In the genomic region with DNA sequence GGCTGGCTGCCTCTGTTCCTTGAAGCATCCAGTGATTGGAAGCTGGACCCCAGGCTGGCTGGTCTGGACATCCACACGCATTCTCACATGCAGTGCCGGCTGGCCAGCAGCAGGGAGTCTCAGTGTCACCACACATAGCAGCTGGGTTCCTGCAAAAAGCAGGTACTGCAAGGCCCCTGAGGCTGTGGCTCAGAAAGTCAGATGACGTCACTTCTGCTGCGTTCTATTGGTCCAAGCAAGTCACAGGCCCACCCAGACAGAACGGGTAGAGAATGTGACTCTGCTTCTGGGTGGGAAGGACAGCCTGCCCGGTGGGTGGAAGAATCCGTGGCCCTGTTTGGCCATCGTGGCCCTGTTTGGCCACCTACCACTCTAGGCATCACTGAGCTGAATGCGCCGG, we compare ENCODE assay signal across 29 cellular contexts. TPM values are rescaled to one million over a fixed set of nuclear protein-coding genes. Genes with fewer than 3 reads are reported as not detected.
DNase-seq lines count a peak whose midpoint lies in the region; ATAC-seq and TF ChIP-seq lines count a peak whose summit lies in the region.
"Had no signal": no experiment of that assay in that cellular context is flagged by ENCODE, and none has a peak within 500 bp of the region (broad histone marks: within the 10 kb centered on the region; RNA-seq: fewer than 3 reads in every experiment).

No MANE protein-coding gene starts in this region.

- POLR2A ChIA-PET in HEK293T (lab: Yijun Ruan, JAX) (no interaction called here), WTC11 (lab: Charles Lee) (no interaction called here)

- H3K36me3 ChIP-seq in heart left ventricle, result no peaks in the 10 kb centered on the region
- H3K36me3 ChIP-seq: adrenal gland, gastroesophageal sphincter, tibial nerve had no signal

- intact Hi-C loops in heart left ventricle (cut with DNase I), result no loop called here

- H3K27me3 Mint-ChIP-seq in WTC11 (ENCODE audit: low read depth), result no peaks in the 10 kb centered on the region; the same call in 1 of the 2 replicates
- H3K27me3 Mint-ChIP-seq: activated CD4-positive, alpha-beta T cell treated with anti-CD3 and anti-CD28 coated beads for 36 hours; activated T-helper 17 cell treated with anti-CD3 and anti-CD28 coated beads, Interleukin-2, amount 50 U/mL, for 72 hours had no signal

- DNase-seq in HEK293T (ENCODE audit: extremely low spot score) (peak; percentile 12), WTC11 (ENCODE audit: low spot score) (peak; percentile 13), islet precursor cell (peak; percentile 89), coronary artery (ENCODE audit: low spot score) (no peak), heart left ventricle (no peak), NCI-H1694 (lab: John Stamatoyannopoulos, UW) (no peak), hepatic stellate cell (ENCODE audit: low spot score) (no peak)
- DNase-seq: activated CD4-positive, alpha-beta T cell treated with anti-CD3 and anti-CD28 coated beads for 36 hours; activated naive CD4-positive, alpha-beta T cell treated with anti-CD3 and anti-CD28 coated beads, Interleukin-2, amount 10 ng/mL, durations not matched to agents 7 days and 5 days; body of pancreas; GDM1; GOT3; Kasumi-1; midbrain; natural killer cell; NCI-H1417 treated with DMSO at 0.1 percent for 48 hours; occipital lobe; psoas muscle; Right ventricle myocardium superior; stimulated activated CD4-positive, alpha-beta T cell treated with anti-CD3 and anti-CD28 coated beads, Interleukin-4, amount 100 ng/mL, for 4 hours had no signal

- H3K4me1 Mint-ChIP-seq in WTC11, result peaks cover 9% of the 10 kb centered on the region

- ATAC-seq in WTC11, result peak; percentile 32; the same call in 1 of the 2 replicates
- no peak for ATAC-seq in heart left ventricle
- ATAC-seq: activated CD4-positive, alpha-beta T cell treated with anti-CD3 and anti-CD28 coated beads for 36 hours; activated T-helper 17 cell treated with anti-CD3 and anti-CD28 coated beads, Interleukin-2, amount 50 U/mL, for 72 hours; body of pancreas; gastroesophageal sphincter; psoas muscle; stimulated activated effector memory CD8-positive, alpha-beta T cell treated with anti-CD3 and anti-CD28 coated beads, Interleukin-12 subunit alpha, Interleukin-12 subunit beta, amount 100 ng/mL, for 72 hours had no signal

- H3K27me3 ChIP-seq in heart left ventricle, result peaks cover 0 to 33% (median 2%) of the 10 kb centered on the region in 9 donors
- H3K27me3 ChIP-seq: body of pancreas, tibial nerve had no signal

- H3K4me1 ChIP-seq in heart left ventricle, result no peaks in the 10 kb centered on the region
- H3K4me1 ChIP-seq: adrenal gland, body of pancreas, gastroesophageal sphincter, psoas muscle, tibial nerve had no signal

- no peak overlapping the region for H3K4me3 Mint-ChIP-seq in WTC11
- H3K4me3 Mint-ChIP-seq: activated CD4-positive, alpha-beta T cell treated with anti-CD3 and anti-CD28 coated beads for 36 hours; activated naive CD4-positive, alpha-beta T cell treated with anti-CD3 and anti-CD28 coated beads, Interleukin-2, amount 10 ng/mL, durations not matched to agents 7 days and 5 days; activated T-helper 17 cell treated with anti-CD3 and anti-CD28 coated beads, Interleukin-2, amount 50 U/mL, for 72 hours; natural killer cell; stimulated activated effector memory CD8-positive, alpha-beta T cell treated with anti-CD3 and anti-CD28 coated beads, Interleukin-12 subunit alpha, Interleukin-12 subunit beta, amount 100 ng/mL, for 72 hours; T-helper 2 cell treated with Interferon-gamma antibody and Interleukin-4, amounts not matched to agents 5 μg/mL and 100 μg/mL, for 36 hours had no signal

- no peak overlapping the region for H3K4me3 ChIP-seq in coronary artery
- H3K4me3 ChIP-seq in heart left ventricle, result no peak overlapping the region
- H3K4me3 ChIP-seq: adrenal gland, body of pancreas, gastroesophageal sphincter, psoas muscle, tibial nerve had no signal

- peaks cover 2% of the 10 kb centered on the region; the same call in 1 of the 2 replicates for H3K36me3 Mint-ChIP-seq in WTC11
- H3K36me3 Mint-ChIP-seq: natural killer cell had no signal

- CTCF ChIA-PET in HEK293T (lab: Yijun Ruan, JAX), result no interaction called here
- CTCF ChIA-PET in WTC11 (lab: Charles Lee), result no interaction called here

- no peak for TF ChIP-seq POLR2A in heart left ventricle (IDR thresholded peaks at IDR 0.05)

- no peak for TF ChIP-seq CTCF in WTC11 (IDR thresholded peaks at IDR 0.05)
- no peak for TF ChIP-seq CTCF in coronary artery (IDR thresholded peaks at IDR 0.05)
- TF ChIP-seq CTCF in heart left ventricle (IDR thresholded peaks at IDR 0.05), result no peak

- H3K9me3 ChIP-seq in heart left ventricle, result no peaks in the 10 kb centered on the region
- H3K9me3 ChIP-seq: adrenal gland, body of pancreas, gastroesophageal sphincter, psoas muscle, tibial nerve had no signal

- H3K9me3 Mint-ChIP-seq in WTC11, result peaks cover 26% of the 10 kb centered on the region
- H3K9me3 Mint-ChIP-seq: activated naive CD4-positive, alpha-beta T cell treated with anti-CD3 and anti-CD28 coated beads, Interleukin-2, amount 10 ng/mL, durations not matched to agents 7 days and 5 days; natural killer cell; stimulated activated effector memory CD8-positive, alpha-beta T cell treated with anti-CD3 and anti-CD28 coated beads, Interleukin-12 subunit alpha, Interleukin-12 subunit beta, amount 100 ng/mL, for 72 hours; T-helper 2 cell treated with Interferon-gamma antibody and Interleukin-4, amounts not matched to agents 5 μg/mL and 100 μg/mL, for 36 hours had no signal

- no peak overlapping the region for H3K27ac Mint-ChIP-seq in WTC11
- H3K27ac Mint-ChIP-seq: activated CD4-positive, alpha-beta T cell treated with anti-CD3 and anti-CD28 coated beads for 36 hours; activated naive CD4-positive, alpha-beta T cell treated with anti-CD3 and anti-CD28 coated beads, Interleukin-2, amount 10 ng/mL, durations not matched to agents 7 days and 5 days; activated T-helper 17 cell treated with anti-CD3 and anti-CD28 coated beads, Interleukin-2, amount 50 U/mL, for 72 hours; natural killer cell; stimulated activated effector memory CD8-positive, alpha-beta T cell treated with anti-CD3 and anti-CD28 coated beads, Interleukin-12 subunit alpha, Interleukin-12 subunit beta, amount 100 ng/mL, for 72 hours; T-helper 2 cell treated with Interferon-gamma antibody and Interleukin-4, amounts not matched to agents 5 μg/mL and 100 μg/mL, for 36 hours had no signal

- 59 to 77% (median 70%) methylated on average over 4 to 10 of the region's 10 CpGs for WGBS in heart left ventricle, 4 donors

- H3K27ac ChIP-seq in coronary artery (no peak overlapping the region), heart left ventricle (no peak overlapping the region)
- H3K27ac ChIP-seq: adrenal gland, body of pancreas, gastroesophageal sphincter, psoas muscle, tibial nerve had no signal

TF ChIP-seq in HEK293T, 16 proteins besides CTCF, POLR2A, EP300 and RAD21:
- TF ChIP-seq FOXK2 (IDR thresholded peaks at IDR 0.05) (no peak), SP1 (IDR thresholded peaks at IDR 0.05) (no peak), TARDBP (IDR thresholded peaks at IDR 0.05) (no peak), SUZ12 (IDR thresholded peaks at IDR 0.05) (no peak), NFRKB (IDR thresholded peaks at IDR 0.05) (no peak), FOXM1 (IDR thresholded peaks at IDR 0.05; ENCODE audit: borderline replicate concordance) (no peak), ARNT (IDR thresholded peaks at IDR 0.05) (no peak), L3MBTL2 (conservative IDR thresholded peaks at IDR 0.05) (no peak), LEF1 (IDR thresholded peaks at IDR 0.05; ENCODE audit: borderline replicate concordance) (no peak), ELF4 (IDR thresholded peaks at IDR 0.05) (no peak), CTBP1 (IDR thresholded peaks at IDR 0.05; ENCODE audit: borderline replicate concordance) (no peak), FOXA1 (IDR thresholded peaks at IDR 0.05) (no peak)
- TF ChIP-seq, protein P1, sequence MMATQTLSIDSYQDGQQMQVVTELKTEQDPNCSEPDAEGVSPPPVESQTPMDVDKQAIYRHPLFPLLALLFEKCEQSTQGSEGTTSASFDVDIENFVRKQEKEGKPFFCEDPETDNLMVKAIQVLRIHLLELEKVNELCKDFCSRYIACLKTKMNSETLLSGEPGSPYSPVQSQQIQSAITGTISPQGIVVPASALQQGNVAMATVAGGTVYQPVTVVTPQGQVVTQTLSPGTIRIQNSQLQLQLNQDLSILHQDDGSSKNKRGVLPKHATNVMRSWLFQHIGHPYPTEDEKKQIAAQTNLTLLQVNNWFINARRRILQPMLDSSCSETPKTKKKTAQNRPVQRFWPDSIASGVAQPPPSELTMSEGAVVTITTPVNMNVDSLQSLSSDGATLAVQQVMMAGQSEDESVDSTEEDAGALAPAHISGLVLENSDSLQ (IDR thresholded peaks at IDR 0.05), result no peak

TF ChIP-seq in WTC11, 78 proteins besides CTCF, POLR2A, EP300 and RAD21 (continues in another document):
- TF ChIP-seq CBFB (CRISPR knock-in tag; IDR thresholded peaks at IDR 0.05; ENCODE audit: low read depth), result no peak
- TF ChIP-seq, protein P2, sequence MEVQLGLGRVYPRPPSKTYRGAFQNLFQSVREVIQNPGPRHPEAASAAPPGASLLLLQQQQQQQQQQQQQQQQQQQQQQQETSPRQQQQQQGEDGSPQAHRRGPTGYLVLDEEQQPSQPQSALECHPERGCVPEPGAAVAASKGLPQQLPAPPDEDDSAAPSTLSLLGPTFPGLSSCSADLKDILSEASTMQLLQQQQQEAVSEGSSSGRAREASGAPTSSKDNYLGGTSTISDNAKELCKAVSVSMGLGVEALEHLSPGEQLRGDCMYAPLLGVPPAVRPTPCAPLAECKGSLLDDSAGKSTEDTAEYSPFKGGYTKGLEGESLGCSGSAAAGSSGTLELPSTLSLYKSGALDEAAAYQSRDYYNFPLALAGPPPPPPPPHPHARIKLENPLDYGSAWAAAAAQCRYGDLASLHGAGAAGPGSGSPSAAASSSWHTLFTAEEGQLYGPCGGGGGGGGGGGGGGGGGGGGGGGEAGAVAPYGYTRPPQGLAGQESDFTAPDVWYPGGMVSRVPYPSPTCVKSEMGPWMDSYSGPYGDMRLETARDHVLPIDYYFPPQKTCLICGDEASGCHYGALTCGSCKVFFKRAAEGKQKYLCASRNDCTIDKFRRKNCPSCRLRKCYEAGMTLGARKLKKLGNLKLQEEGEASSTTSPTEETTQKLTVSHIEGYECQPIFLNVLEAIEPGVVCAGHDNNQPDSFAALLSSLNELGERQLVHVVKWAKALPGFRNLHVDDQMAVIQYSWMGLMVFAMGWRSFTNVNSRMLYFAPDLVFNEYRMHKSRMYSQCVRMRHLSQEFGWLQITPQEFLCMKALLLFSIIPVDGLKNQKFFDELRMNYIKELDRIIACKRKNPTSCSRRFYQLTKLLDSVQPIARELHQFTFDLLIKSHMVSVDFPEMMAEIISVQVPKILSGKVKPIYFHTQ (CRISPR knock-in tag; IDR thresholded peaks at IDR 0.05), result no peak

RNA-seq across cellular contexts. Expression of a gene that starts 51.3 kb away (rescaled TPM):
- total RNA-seq in WTC11 (2021), result not detected in 3 replicates
- total RNA-seq in heart left ventricle, result not detected
- not detected for polyA plus RNA-seq in heart left ventricle
- total RNA-seq: activated CD4-positive, alpha-beta T cell treated with anti-CD3 and anti-CD28 coated beads for 36 hours; activated T-helper 17 cell treated with anti-CD3 and anti-CD28 coated beads, Interleukin-2, amount 50 U/mL, for 72 hours; adrenal gland; body of pancreas; chondrocyte; endothelial cell of umbilical vein; gastroesophageal sphincter; lower leg skin; natural killer cell; occipital lobe; psoas muscle; Right ventricle myocardium superior; tibial nerve had no signal
- polyA plus RNA-seq: adrenal gland, endothelial cell of umbilical vein, psoas muscle had no signal

Comparison
In these comparisons a context has a peak if more than half of its experiments do, and no peak if none do; other contexts are left out.
1. DNase-seq: peak in HEK293T (single experiment), WTC11 (single experiment) and islet precursor cell (single experiment); none in coronary artery (single experiment), heart left ventricle (0 of 5), NCI-H1694 (single experiment) and hepatic stellate cell (single experiment).